8 cellular contexts compared by ENCODE assay signal in the genomic region with DNA sequence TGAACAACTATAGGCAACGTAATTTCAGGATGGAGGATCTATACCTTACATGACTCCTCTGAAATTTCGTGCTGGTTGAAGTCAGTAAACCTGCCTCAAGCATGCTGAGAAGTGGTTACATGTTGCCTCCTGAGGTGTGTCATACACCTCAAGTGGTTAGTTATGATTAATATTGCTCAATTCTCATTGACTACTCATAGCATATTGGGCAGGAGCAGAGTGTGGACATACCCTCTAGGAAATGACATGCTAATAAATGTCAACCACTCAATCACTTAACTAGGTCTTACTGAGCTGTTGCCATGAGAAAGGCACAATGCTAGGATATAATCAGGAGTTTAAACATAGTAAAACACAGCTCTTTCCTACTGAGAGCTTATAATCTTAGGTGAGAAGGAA. TPM values are rescaled to one million over a fixed set of nuclear protein-coding genes. Genes with fewer than 3 reads are reported as not detected.
DNase-seq lines count a peak whose midpoint lies in the region; ATAC-seq, FAIRE-seq and TF ChIP-seq lines count a peak whose summit lies in the region.

No MANE protein-coding gene starts in this region.

- no peaks in the 10 kb centered on the region for H3K36me3 Mint-ChIP-seq in activated naive CD8-positive, alpha-beta T cell treated with anti-CD3 and anti-CD28 coated beads for 36 hours

- H2BK12ac ChIP-seq in mesenchymal stem cell (ENCODE audit: low read length in 2 of 2) = no peak overlapping the region

- no peak overlapping the region for H3K14ac ChIP-seq in mesenchymal stem cell (ENCODE audit: low read length in 2 of 2)

- peaks cover 0 to 69% (median 32%) of the 10 kb centered on the region in 10 experiments; a peak in 17 of 20 replicates for H3K4me1 ChIP-seq in BLaER1 treated with 17β-estradiol and CSF1 and Interleukin-3, amounts not matched to agents 10 nM and 100 nM
- H3K4me1 ChIP-seq in mesenchymal stem cell (ENCODE audit: control insufficient read depth, insufficient read depth, low read depth, low read length) = peaks cover 10% of the 10 kb centered on the region

- H3K9me3 Mint-ChIP-seq in activated naive CD8-positive, alpha-beta T cell treated with anti-CD3 and anti-CD28 coated beads for 36 hours = no peaks in the 10 kb centered on the region

- no peak overlapping the region for H3K4me3 ChIP-seq in BLaER1 treated with 17β-estradiol and CSF1 and Interleukin-3, amounts not matched to agents 10 nM and 100 nM
- peak overlapping the region in 1 of 2 experiments; percentile 4 for H3K4me3 ChIP-seq in mesenchymal stem cell (ENCODE audit: insufficient read depth in 1 of 2, low read depth in 1 of 2, low read length in 2 of 2)

- no peak overlapping the region for H2BK120ac ChIP-seq in mesenchymal stem cell (ENCODE audit: low read depth, low read length)

- no peak for FAIRE-seq in D721Med (lab: Jason Lieb, UNC)

- no peaks in the 10 kb centered on the region for H4K20me1 ChIP-seq in BLaER1 treated with 17β-estradiol and CSF1 and Interleukin-3, amounts not matched to agents 10 nM and 100 nM

- H3K27ac ChIP-seq in BLaER1 treated with 17β-estradiol and CSF1 and Interleukin-3, amounts not matched to agents 10 nM and 100 nM = peak overlapping the region in 10 of 11 experiments; percentile 7 to 97 (median 82); a peak in 16 of 22 replicates
- H3K27ac ChIP-seq in mesenchymal stem cell (ENCODE audit: low read length, poor library complexity, severe bottlenecking) = no peak overlapping the region

- no peaks in the 10 kb centered on the region for H3K9me3 ChIP-seq in BLaER1 treated with 17β-estradiol and CSF1 and Interleukin-3, amounts not matched to agents 10 nM and 100 nM (replicated peaks in 1 of 11)
- H3K9me3 ChIP-seq in mesenchymal stem cell (ENCODE audit: control insufficient read depth, low read length) = no peaks in the 10 kb centered on the region

- peak overlapping the region in 9 of 11 experiments; percentile 23 to 81 (median 73); a peak in 17 of 22 replicates for H3K4me2 ChIP-seq in BLaER1 treated with 17β-estradiol and CSF1 and Interleukin-3, amounts not matched to agents 10 nM and 100 nM
- no peak overlapping the region for H3K4me2 ChIP-seq in mesenchymal stem cell (ENCODE audit: low read length, poor library complexity, severe bottlenecking)

- WGBS in mesenchymal stem cell = 90% methylated on average over 2 of the region's 2 CpGs

- no peaks in the 10 kb centered on the region for H3K27me3 ChIP-seq in BLaER1 treated with 17β-estradiol and CSF1 and Interleukin-3, amounts not matched to agents 10 nM and 100 nM
- no peaks in the 10 kb centered on the region for H3K27me3 ChIP-seq in mesenchymal stem cell (ENCODE audit: control insufficient read depth in 1 of 2, insufficient read depth in 1 of 2, low read length in 2 of 2)

- H3K27me3 Mint-ChIP-seq in activated naive CD8-positive, alpha-beta T cell treated with anti-CD3 and anti-CD28 coated beads for 36 hours = no peaks in the 10 kb centered on the region

- no peaks in the 10 kb centered on the region for H3K36me3 ChIP-seq in BLaER1 treated with 17β-estradiol and CSF1 and Interleukin-3, amounts not matched to agents 10 nM and 100 nM
- no peaks in the 10 kb centered on the region for H3K36me3 ChIP-seq in mesenchymal stem cell (ENCODE audit: control insufficient read depth in 1 of 2, insufficient read depth in 2 of 2, low read depth in 1 of 2, low read length in 2 of 2)

- no peak overlapping the region for H2AK5ac ChIP-seq in mesenchymal stem cell (ENCODE audit: low read length, severe bottlenecking)

- peak overlapping the region; percentile 14 for H3K4me3 Mint-ChIP-seq in activated naive CD8-positive, alpha-beta T cell treated with anti-CD3 and anti-CD28 coated beads for 36 hours

- no peak for TF ChIP-seq CTCF in D721Med (IDR thresholded peaks at IDR 0.05; ENCODE audit: insufficient read depth, missing control alignments)

- no peak overlapping the region for H4K8ac ChIP-seq in mesenchymal stem cell (ENCODE audit: low read length)

- no peak overlapping the region for H3K23ac ChIP-seq in mesenchymal stem cell (ENCODE audit: low read length in 2 of 2)

- H2BK15ac ChIP-seq in mesenchymal stem cell (ENCODE audit: low read depth, poor library complexity, severe bottlenecking) = no peak overlapping the region

- H3K4me1 Mint-ChIP-seq in activated naive CD8-positive, alpha-beta T cell treated with anti-CD3 and anti-CD28 coated beads for 36 hours = peaks cover 33% of the 10 kb centered on the region

- H2BK5ac ChIP-seq in mesenchymal stem cell (ENCODE audit: low read depth, low read length, poor library complexity, severe bottlenecking) = no peak overlapping the region

- ATAC-seq in HG02571 (IDR thresholded peaks at IDR 0.05; ENCODE audit: unreplicated experiment) (no peak), HG02798 (IDR thresholded peaks at IDR 0.05; ENCODE audit: poor library complexity, unreplicated experiment) (no peak)

- no peak overlapping the region for H3K4ac ChIP-seq in mesenchymal stem cell (ENCODE audit: low read depth in 1 of 2, low read length in 2 of 2)

- H4K91ac ChIP-seq in mesenchymal stem cell (ENCODE audit: low read length) = no peak overlapping the region

- DNase-seq in HT-29 (ENCODE audit: low spot score) = peak; percentile 83
- DNase-seq in activated naive CD8-positive, alpha-beta T cell treated with anti-CD3 and anti-CD28 coated beads for 36 hours = peak; percentile 10
- DNase-seq in mesenchymal stem cell = peak; percentile 34
- DNase-seq in NCI-H1436 (lab: John Stamatoyannopoulos, UW) = no peak
- no peak for DNase-seq in D721Med (ENCODE audit: insufficient read length, low spot score)

- H3K18ac ChIP-seq in mesenchymal stem cell (ENCODE audit: low read depth in 1 of 2, low read length in 2 of 2) = no peak overlapping the region

- no peaks in the 10 kb centered on the region for H3K79me1 ChIP-seq in mesenchymal stem cell (replicated peaks; ENCODE audit: low read length, poor library complexity, severe bottlenecking)

- H3K9ac ChIP-seq in BLaER1 treated with 17β-estradiol and CSF1 and Interleukin-3, amounts not matched to agents 10 nM and 100 nM = peak overlapping the region in 5 of 11 experiments; percentile 26 to 79 (median 64); a peak in 9 of 22 replicates
- H3K9ac ChIP-seq in mesenchymal stem cell (ENCODE audit: low read length) = peak overlapping the region; percentile 87

- peak overlapping the region; percentile 87 for H3K27ac Mint-ChIP-seq in activated naive CD8-positive, alpha-beta T cell treated with anti-CD3 and anti-CD28 coated beads for 36 hours

- no peak overlapping the region for H2AFZ ChIP-seq in mesenchymal stem cell (ENCODE audit: low read depth, low read length)

RNA-seq across cellular contexts. Expression of a gene that starts 37.1 kb away (rescaled TPM):
- total RNA-seq in HT-29 (2014; rRNA removed; shearing (Covaris generic)) = 12.2 and 14.8 TPM in 2 replicates
- 10 to 100 TPM; 32.9 to 34.2 TPM for total RNA-seq in activated naive CD8-positive, alpha-beta T cell treated with anti-CD3 and anti-CD28 coated beads for 36 hours
- polyA plus RNA-seq in mesenchymal stem cell (2013, experiment 1 of 2) = 13.4 TPM
- 13.6 TPM for polyA plus RNA-seq in mesenchymal stem cell (2013, experiment 2 of 2)

RNA-seq across cellular contexts. Expression of a gene that starts 47.3 kb away (rescaled TPM):
- total RNA-seq in HT-29 (2014; rRNA removed; shearing (Covaris generic)) = 279 and 305 TPM in 2 replicates
- 100 to 1,000 TPM; 225 to 235 TPM for total RNA-seq in activated naive CD8-positive, alpha-beta T cell treated with anti-CD3 and anti-CD28 coated beads for 36 hours
- polyA plus RNA-seq in mesenchymal stem cell (2013, experiment 1 of 2) = 743 TPM
- 740 TPM for polyA plus RNA-seq in mesenchymal stem cell (2013, experiment 2 of 2)

Comparison
In these comparisons a context has a peak if more than half of its experiments do, and no peak if none do; other contexts are left out.
1. DNase-seq: peak in HT-29 (single experiment), activated naive CD8-positive, alpha-beta T cell treated with anti-CD3 and anti-CD28 coated beads for 36 hours (single experiment) and mesenchymal stem cell (single experiment); none in NCI-H1436 (single experiment) and D721Med (single experiment).